ENCODE assay signal across 8 cellular contexts in the genomic region with DNA sequence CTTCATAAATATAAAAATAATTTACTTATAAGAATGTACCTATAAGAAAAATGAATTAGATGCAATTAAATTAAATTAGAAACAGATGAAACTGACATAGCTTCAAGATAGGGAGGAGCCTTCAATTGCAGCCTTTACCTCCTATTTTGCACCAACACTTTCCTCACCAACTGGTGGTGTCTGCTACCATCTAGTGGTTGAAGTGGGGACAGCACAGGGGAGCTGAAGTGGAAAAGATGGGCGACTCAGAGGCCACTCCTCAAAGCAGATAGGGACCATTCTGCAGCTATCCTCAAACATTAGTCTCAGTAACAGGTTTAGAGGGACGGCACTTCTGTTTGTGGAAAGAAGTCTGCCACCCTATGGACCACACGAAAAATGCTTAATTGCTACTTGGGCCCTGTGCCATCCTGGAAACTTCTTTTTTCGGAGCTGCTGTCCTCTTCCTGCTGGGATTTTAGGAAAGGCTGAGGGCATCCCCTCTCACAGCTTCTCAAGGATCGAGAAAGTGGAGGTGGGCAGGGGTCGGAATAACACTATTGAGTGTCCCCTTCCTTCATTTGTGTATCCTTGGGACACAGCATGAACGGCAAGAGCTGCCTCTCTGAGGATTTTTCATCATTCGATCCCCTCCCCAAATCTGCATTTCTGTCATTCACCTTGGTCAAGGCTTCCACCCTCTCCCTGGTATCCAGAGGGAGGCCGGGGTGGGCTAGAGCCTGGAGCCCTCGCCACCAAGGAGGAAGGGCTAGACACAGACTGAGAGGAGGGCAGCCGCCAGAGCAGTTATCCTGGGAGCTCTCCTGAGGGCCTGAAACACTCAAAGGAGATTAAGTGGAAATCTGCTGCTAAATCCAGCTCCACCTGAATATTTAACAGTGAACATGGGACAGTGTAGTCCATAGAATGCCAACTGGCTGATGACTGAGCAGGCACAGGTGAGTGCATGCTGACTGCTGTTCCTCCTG. TPM values are rescaled to one million over a fixed set of nuclear protein-coding genes. Genes with fewer than 3 reads are reported as not detected.
DNase-seq lines count a peak whose midpoint lies in the region; FAIRE-seq and TF ChIP-seq lines count a peak whose summit lies in the region.

No MANE protein-coding gene starts in this region.

- H3K4me1 ChIP-seq in SK-N-SH (ENCODE audit: control insufficient read depth in 1 of 2, insufficient read depth in 2 of 2, low read depth in 1 of 2, low read length in 1 of 2) = 0 out of 4 replicates have a peak, but pooled peaks cover 0 to 6% of the 10 kb centered on the region in 2 experiments

- H3K9me3 Mint-ChIP-seq in activated naive CD4-positive, alpha-beta T cell treated with anti-CD3 and anti-CD28 coated beads for 36 hours = no peaks in the 10 kb centered on the region

- TF ChIP-seq CTCF in SK-N-SH (IDR thresholded peaks at IDR 0.05) = peak; percentile 94

- intact Hi-C loops in activated naive CD4-positive, alpha-beta T cell treated with anti-CD3 and anti-CD28 coated beads for 36 hours (cut with micrococcal nuclease) = loop anchor here (5.0 kb wide), 3 partner anchors 48 to 258 kb away; no protein-coding TSS in a partner anchor
- intact Hi-C loops in posterior cingulate gyrus (cut with DNase I) = loop anchor here (1.0 kb wide), 2 partner anchors 48 to 257 kb away; no protein-coding TSS in a partner anchor

- no peak for TF ChIP-seq EP300 in SK-N-SH (IDR thresholded peaks at IDR 0.05; ENCODE audit: borderline replicate concordance in 1 of 2, low read depth in 1 of 2, low read length in 1 of 2)

- no peaks in the 10 kb centered on the region for H3K36me3 ChIP-seq in SK-N-SH (replicated peaks in 1 of 2; ENCODE audit: control insufficient read depth in 1 of 2, insufficient read depth in 2 of 2, low read length in 1 of 2)

- no peaks in the 10 kb centered on the region for H4K20me1 ChIP-seq in SK-N-SH (ENCODE audit: insufficient read depth)

- FAIRE-seq in GM18507 (lab: Jason Lieb, UNC) = peak; percentile 84

- H3K9me2 ChIP-seq in SK-N-SH = no peaks in the 10 kb centered on the region

- CTCF ChIA-PET in SK-N-SH (lab: Yijun Ruan, JAX) = interaction anchor here (0.5 to 12.6 kb wide), 100 partner anchors 8 to 912 kb away, joined by 3 to 250 read pairs (median 4); a partner anchor contains a TSS
- CTCF ChIA-PET in activated naive CD4-positive, alpha-beta T cell treated with anti-CD3 and anti-CD28 coated beads for 36 hours (lab: Charles Lee) = interaction anchor here (0.6 to 7.2 kb wide), 47 partner anchors 9 to 694 kb away, joined by 3 to 123 read pairs (median 4); a partner anchor contains a TSS

- H3K27me3 ChIP-seq in SK-N-SH (ENCODE audit: insufficient read depth) = no peaks in the 10 kb centered on the region

- no peak overlapping the region for H3K9ac ChIP-seq in SK-N-SH

- no peaks in the 10 kb centered on the region for H3K36me3 Mint-ChIP-seq in activated naive CD4-positive, alpha-beta T cell treated with anti-CD3 and anti-CD28 coated beads for 36 hours (ENCODE audit: low read depth)

- no peak overlapping the region for H3K27ac ChIP-seq in SK-N-SH (ENCODE audit: low read depth in 2 of 2, low read length in 1 of 2)

- H2AFZ ChIP-seq in SK-N-SH (ENCODE audit: low read depth) = no peak overlapping the region

- no peak overlapping the region for H3K4me2 ChIP-seq in SK-N-SH

- H3K9me3 ChIP-seq in SK-N-SH = no peaks in the 10 kb centered on the region

- no peak overlapping the region for H3K27ac Mint-ChIP-seq in activated naive CD4-positive, alpha-beta T cell treated with anti-CD3 and anti-CD28 coated beads for 36 hours

- DNase-seq in A172 (ENCODE audit: low spot score) (peak; percentile 66), GM18507 (ENCODE audit: extremely low spot score, insufficient read length, low read depth) (peak; percentile 63), NCI-H1105 (lab: John Stamatoyannopoulos, UW) (peak; percentile 76), SK-N-SH (peak; percentile 83), glomerular visceral epithelial cell (ENCODE audit: extremely low spot score) (peak; percentile 76), posterior cingulate gyrus (peak in 8 of 10 donors; percentile 54 to 94 (median 85)), ureter (ENCODE audit: low spot score) (peak; percentile 85)
- peak; percentile 93 for DNase-seq in activated naive CD4-positive, alpha-beta T cell treated with anti-CD3 and anti-CD28 coated beads for 36 hours

- H3F3A ChIP-seq in SK-N-SH (replicated peaks; ENCODE audit: insufficient read depth) = no peaks in the 10 kb centered on the region

- POLR2A ChIA-PET in SK-N-SH (lab: Yijun Ruan, JAX) = interaction anchor here (0.6 to 1.2 kb wide), 3 partner anchors 26 to 52 kb away, joined by 3 to 4 read pairs (median 3); no protein-coding TSS in a partner anchor

- H3K4me1 Mint-ChIP-seq in activated naive CD4-positive, alpha-beta T cell treated with anti-CD3 and anti-CD28 coated beads for 36 hours (ENCODE audit: low read depth) = no peaks in the 10 kb centered on the region

- TF ChIP-seq RAD21 in SK-N-SH (IDR thresholded peaks at IDR 0.05; ENCODE audit: low read length) = peak; percentile 99

- no peaks in the 10 kb centered on the region for H3K79me2 ChIP-seq in SK-N-SH (ENCODE audit: insufficient read depth)

- no peaks in the 10 kb centered on the region for H3K27me3 Mint-ChIP-seq in activated naive CD4-positive, alpha-beta T cell treated with anti-CD3 and anti-CD28 coated beads for 36 hours (ENCODE audit: low read depth)

- H3K4me3 ChIP-seq in SK-N-SH (ENCODE audit: low read depth in 2 of 2, low read length in 1 of 2) = peak overlapping the region in 1 of 2 experiments; percentile 26; a peak in 1 of 4 replicates

- no peak overlapping the region for H3K4me3 Mint-ChIP-seq in activated naive CD4-positive, alpha-beta T cell treated with anti-CD3 and anti-CD28 coated beads for 36 hours

- WGBS in SK-N-SH (ENCODE audit: low lambda C conversion rate) = 29% methylated on average over 11 of the region's 11 CpGs

TF ChIP-seq in SK-N-SH, 30 proteins besides CTCF, POLR2A, EP300 and RAD21 (continues in another document):
- TF ChIP-seq, protein P1, sequence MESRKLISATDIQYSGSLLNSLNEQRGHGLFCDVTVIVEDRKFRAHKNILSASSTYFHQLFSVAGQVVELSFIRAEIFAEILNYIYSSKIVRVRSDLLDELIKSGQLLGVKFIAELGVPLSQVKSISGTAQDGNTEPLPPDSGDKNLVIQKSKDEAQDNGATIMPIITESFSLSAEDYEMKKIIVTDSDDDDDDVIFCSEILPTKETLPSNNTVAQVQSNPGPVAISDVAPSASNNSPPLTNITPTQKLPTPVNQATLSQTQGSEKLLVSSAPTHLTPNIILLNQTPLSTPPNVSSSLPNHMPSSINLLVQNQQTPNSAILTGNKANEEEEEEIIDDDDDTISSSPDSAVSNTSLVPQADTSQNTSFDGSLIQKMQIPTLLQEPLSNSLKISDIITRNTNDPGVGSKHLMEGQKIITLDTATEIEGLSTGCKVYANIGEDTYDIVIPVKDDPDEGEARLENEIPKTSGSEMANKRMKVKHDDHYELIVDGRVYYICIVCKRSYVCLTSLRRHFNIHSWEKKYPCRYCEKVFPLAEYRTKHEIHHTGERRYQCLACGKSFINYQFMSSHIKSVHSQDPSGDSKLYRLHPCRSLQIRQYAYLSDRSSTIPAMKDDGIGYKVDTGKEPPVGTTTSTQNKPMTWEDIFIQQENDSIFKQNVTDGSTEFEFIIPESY (IDR thresholded peaks at IDR 0.05; ENCODE audit: borderline replicate concordance, low read depth) = no peak
- TF ChIP-seq EZH2phosphoT487 (IDR thresholded peaks at IDR 0.05; ENCODE audit: borderline replicate concordance, low read depth) (no peak), FOXM1 (IDR thresholded peaks at IDR 0.05; ENCODE audit: low read depth) (no peak), SIN3A (IDR thresholded peaks at IDR 0.05; ENCODE audit: borderline replicate concordance, low read depth, low read length) (no peak), NFIC (IDR thresholded peaks at IDR 0.05; ENCODE audit: borderline replicate concordance) (no peak), FOXJ3 (CRISPR knock-in tag; IDR thresholded peaks at IDR 0.05) (no peak), TAF1 (IDR thresholded peaks at IDR 0.05; ENCODE audit: borderline replicate concordance, low read depth, low read length) (no peak), JUND (IDR thresholded peaks at IDR 0.05) (no peak), SMC3 (IDR thresholded peaks at IDR 0.05; ENCODE audit: low read depth, low read length) (peak; percentile 94)
- TF ChIP-seq, protein P2, sequence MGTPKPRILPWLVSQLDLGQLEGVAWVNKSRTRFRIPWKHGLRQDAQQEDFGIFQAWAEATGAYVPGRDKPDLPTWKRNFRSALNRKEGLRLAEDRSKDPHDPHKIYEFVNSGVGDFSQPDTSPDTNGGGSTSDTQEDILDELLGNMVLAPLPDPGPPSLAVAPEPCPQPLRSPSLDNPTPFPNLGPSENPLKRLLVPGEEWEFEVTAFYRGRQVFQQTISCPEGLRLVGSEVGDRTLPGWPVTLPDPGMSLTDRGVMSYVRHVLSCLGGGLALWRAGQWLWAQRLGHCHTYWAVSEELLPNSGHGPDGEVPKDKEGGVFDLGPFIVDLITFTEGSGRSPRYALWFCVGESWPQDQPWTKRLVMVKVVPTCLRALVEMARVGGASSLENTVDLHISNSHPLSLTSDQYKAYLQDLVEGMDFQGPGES (IDR thresholded peaks at IDR 0.05; ENCODE audit: low read depth, low read length) = no peak

RNA-seq across cellular contexts. Expression of a gene that starts 9.6 kb away (rescaled TPM):
- not detected in 2 replicates for total RNA-seq in A172 (2014; rRNA removed; shearing (Covaris generic))
- polyA plus RNA-seq in SK-N-SH (2012; rRNA removed) = not detected in 2 replicates
- polyA plus RNA-seq in SK-N-SH (2012; cell fraction: cytosol; rRNA removed) = 0.01 TPM in 1 of 2 replicates, not detected in the other
- polyA plus RNA-seq in SK-N-SH (2012; cell fraction: nucleus; rRNA removed) = 0.04 TPM in 1 of 2 replicates, not detected in the other
- total RNA-seq in activated naive CD4-positive, alpha-beta T cell treated with anti-CD3 and anti-CD28 coated beads for 36 hours = not detected
- total RNA-seq in ureter = 9.3 TPM

RNA-seq across cellular contexts. Expression of a gene that starts 53.0 kb away (rescaled TPM):
- 158 and 166 TPM in 2 replicates for total RNA-seq in A172 (2014; rRNA removed; shearing (Covaris generic))
- polyA plus RNA-seq in SK-N-SH (2012; rRNA removed) = 442 and 636 TPM in 2 replicates
- polyA plus RNA-seq in SK-N-SH (2012; cell fraction: cytosol; rRNA removed) = 477 and 520 TPM in 2 replicates
- 159 and 164 TPM in 2 replicates for polyA plus RNA-seq in SK-N-SH (2012; cell fraction: nucleus; rRNA removed)
- total RNA-seq in activated naive CD4-positive, alpha-beta T cell treated with anti-CD3 and anti-CD28 coated beads for 36 hours = 100 to 1,000 TPM; 138 to 144 TPM
- 119 TPM for total RNA-seq in ureter

RNA-seq across cellular contexts. Expression of a gene that starts 58.4 kb away (rescaled TPM):
- total RNA-seq in A172 (2014; rRNA removed; shearing (Covaris generic)) = not detected in 2 replicates
- polyA plus RNA-seq in SK-N-SH (2012; rRNA removed) = not detected in 2 replicates
- polyA plus RNA-seq in SK-N-SH (2012; cell fraction: cytosol; rRNA removed) = not detected in 2 replicates
- polyA plus RNA-seq in SK-N-SH (2012; cell fraction: nucleus; rRNA removed) = not detected in 2 replicates
- not detected for total RNA-seq in activated naive CD4-positive, alpha-beta T cell treated with anti-CD3 and anti-CD28 coated beads for 36 hours
- not detected for total RNA-seq in ureter

Comparison
In these comparisons a context has a peak if more than half of its experiments do, and no peak if none do; other contexts are left out.
1. RNA of a gene that starts 9.6 kb away (total RNA-seq): 9.3 TPM in ureter (single experiment); not detected in A172 and not detected in activated naive CD4-positive, alpha-beta T cell treated with anti-CD3 and anti-CD28 coated beads for 36 hours; every median in the first group is over 10 times any median in the second.
2. Peak in every context shown above with its lines, with median percentiles within 50 percentile points of each other: DNase-seq.